16 cellular contexts compared by ENCODE assay signal in the genomic region with DNA sequence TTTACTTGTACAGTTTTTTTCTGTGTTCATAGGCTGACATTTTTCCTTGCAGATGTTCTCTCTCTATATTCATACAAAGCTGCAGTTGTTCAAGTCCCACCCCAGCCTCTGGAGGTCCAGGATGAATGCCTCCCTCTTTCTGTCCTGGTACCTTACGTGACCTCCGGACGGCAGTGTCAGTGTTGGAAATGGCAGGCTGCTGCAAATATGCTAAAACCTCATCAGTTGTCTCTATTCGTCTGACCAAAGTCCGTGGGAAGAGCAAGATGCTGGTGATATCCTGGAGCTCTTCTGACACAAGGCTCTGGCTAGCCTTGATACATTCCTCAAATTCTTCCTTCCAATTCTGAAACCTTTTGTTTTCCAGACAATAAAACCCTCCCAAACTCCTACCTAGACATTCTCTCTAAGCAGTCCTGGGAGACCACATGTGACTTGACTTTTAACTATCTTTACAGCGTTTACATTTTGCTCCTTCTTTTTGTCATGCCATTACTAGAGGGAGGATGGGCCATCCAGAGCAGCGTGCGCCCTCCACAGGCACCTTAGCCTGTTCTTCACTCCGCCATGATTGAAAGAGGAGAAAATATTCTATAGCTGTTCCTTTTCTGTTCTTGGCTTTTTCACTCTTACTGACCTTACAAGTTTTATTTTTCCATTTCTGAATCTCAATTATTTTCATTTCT.
DNase-seq lines count a peak whose midpoint lies in the region; TF ChIP-seq lines count a peak whose summit lies in the region.
"Had no signal": no experiment of that assay in that cellular context is flagged by ENCODE, and none has a peak within 500 bp of the region (broad histone marks: within the 10 kb centered on the region; RNA-seq: fewer than 3 reads in every experiment).

No MANE protein-coding gene starts in this region.

- H3K27me3 ChIP-seq in NT2/D1 (ENCODE audit: insufficient read depth, insufficient read length) (no peaks in the 10 kb centered on the region), neural progenitor cell (no peaks in the 10 kb centered on the region), sigmoid colon (no peaks in the 10 kb centered on the region)

- TF ChIP-seq CTCF in neural progenitor cell (IDR thresholded peaks at IDR 0.05) (no peak), osteocyte (IDR thresholded peaks at IDR 0.05) (no peak), sigmoid colon (IDR thresholded peaks at IDR 0.05) (no peak)

- no peaks in the 10 kb centered on the region for H3K79me2 ChIP-seq in neural progenitor cell (ENCODE audit: low read depth)

- H3K27me3 Mint-ChIP-seq in neural progenitor cell (ENCODE audit: insufficient read depth, low read depth) (no peaks in the 10 kb centered on the region), osteocyte (ENCODE audit: unreplicated experiment) (no peaks in the 10 kb centered on the region)

- H3K4me1 ChIP-seq in NT2/D1 (ENCODE audit: insufficient read depth, insufficient read length) (no peaks in the 10 kb centered on the region), neural progenitor cell (peaks cover 15% of the 10 kb centered on the region), sigmoid colon (no peaks in the 10 kb centered on the region)

- H3K4me2 ChIP-seq in neural progenitor cell = peak overlapping the region; percentile 14

- H3K4me3 Mint-ChIP-seq in neural progenitor cell (no peak overlapping the region), osteocyte (ENCODE audit: unreplicated experiment) (no peak overlapping the region)

- peak; percentile 88 for DNase-seq in ELF-1 (ENCODE audit: low read depth, low spot score)
- peak; percentile 57 for DNase-seq in NT2/D1 (ENCODE audit: low read depth, low spot score)
- peak; percentile 82 for DNase-seq in iPS DF 19.7 (ENCODE audit: low read depth, low spot score)
- peak; percentile 77 for DNase-seq in neural progenitor cell (ENCODE audit: low spot score)
- no peak for DNase-seq in anterior cingulate cortex (lab: John Stamatoyannopoulos, UW)
- no peak for DNase-seq in osteocyte (ENCODE audit: extremely low spot score, unreplicated experiment)
- no peak for DNase-seq in sigmoid colon
- no peak for DNase-seq in NCI-H1048 (lab: John Stamatoyannopoulos, UW)
- DNase-seq: C1 segment of cervical spinal cord; DMS153; NCI-H1417; NCI-H187 treated with DMSO at 0.1 percent for 48 hours; NCI-H446; NK-92 treated with Interleukin-12 subunit alpha and Interleukin-12 subunit beta, amount 100 ng/mL, for 24 hours; OCI-M1; SHP77 treated with DMSO at 0.1 percent for 48 hours had no signal

- H3K4me1 Mint-ChIP-seq in neural progenitor cell (peaks cover 12% of the 10 kb centered on the region), osteocyte (ENCODE audit: unreplicated experiment) (no peaks in the 10 kb centered on the region)

- H4K20me1 ChIP-seq in neural progenitor cell (ENCODE audit: low read depth) = no peaks in the 10 kb centered on the region

- 65 to 82% methylated on average over 9 of the region's 9 CpGs for WGBS in sigmoid colon, 2 donors

- H3K9me3 ChIP-seq in NT2/D1 (ENCODE audit: insufficient read depth, low read length) (0 out of 2 replicates have a peak, but pooled peaks cover 5% of the 10 kb centered on the region), neural progenitor cell (ENCODE audit: low read depth) (no peaks in the 10 kb centered on the region), sigmoid colon (no peaks in the 10 kb centered on the region)

- H3K36me3 ChIP-seq in NT2/D1 (ENCODE audit: insufficient read depth, insufficient read length, low read length) (no peaks in the 10 kb centered on the region), neural progenitor cell (no peaks in the 10 kb centered on the region), sigmoid colon (no peaks in the 10 kb centered on the region)

- peaks cover 4% of the 10 kb centered on the region for H3K9me3 Mint-ChIP-seq in neural progenitor cell
- H3K9me3 Mint-ChIP-seq in osteocyte (ENCODE audit: unreplicated experiment) = no peaks in the 10 kb centered on the region

- peaks cover 15% of the 10 kb centered on the region for H3F3A ChIP-seq in neural progenitor cell (ENCODE audit: low read depth)

- intact Hi-C loops in sigmoid colon (cut with DNase I) = no loop called here

- peak overlapping the region; percentile 2 for H2AFZ ChIP-seq in neural progenitor cell (replicated peaks)

- H3K27ac Mint-ChIP-seq in neural progenitor cell = peak overlapping the region; percentile 5
- H3K27ac Mint-ChIP-seq in osteocyte (ENCODE audit: unreplicated experiment) = no peak overlapping the region

- H3K4me3 ChIP-seq in NT2/D1 (ENCODE audit: insufficient read length, low read depth) = no peak overlapping the region
- H3K4me3 ChIP-seq in neural progenitor cell = no peak overlapping the region
- H3K4me3 ChIP-seq in sigmoid colon = no peak overlapping the region

- no peaks in the 10 kb centered on the region for H3K36me3 Mint-ChIP-seq in neural progenitor cell
- no peaks in the 10 kb centered on the region for H3K36me3 Mint-ChIP-seq in osteocyte (ENCODE audit: unreplicated experiment)

- H3K27ac ChIP-seq in neural progenitor cell (peak overlapping the region; percentile 42), sigmoid colon (no peak overlapping the region)

- no peak for TF ChIP-seq EP300 in sigmoid colon (IDR thresholded peaks at IDR 0.05)

- H3K9ac ChIP-seq in NT2/D1 (ENCODE audit: insufficient read length, low read depth) = no peak overlapping the region
- H3K9ac ChIP-seq in neural progenitor cell = no peak overlapping the region

- no peak for TF ChIP-seq POLR2A in sigmoid colon (IDR thresholded peaks at IDR 0.05)

Comparison
In these comparisons a context has a peak if more than half of its experiments do, and no peak if none do; other contexts are left out.
1. DNase-seq: peak in ELF-1 (single experiment), NT2/D1 (single experiment), iPS DF 19.7 (single experiment) and neural progenitor cell (single experiment); none in anterior cingulate cortex (0 of 58), osteocyte (single experiment), sigmoid colon (single experiment) and NCI-H1048 (single experiment).